9 cellular contexts compared by ENCODE assay signal in the genomic region with DNA sequence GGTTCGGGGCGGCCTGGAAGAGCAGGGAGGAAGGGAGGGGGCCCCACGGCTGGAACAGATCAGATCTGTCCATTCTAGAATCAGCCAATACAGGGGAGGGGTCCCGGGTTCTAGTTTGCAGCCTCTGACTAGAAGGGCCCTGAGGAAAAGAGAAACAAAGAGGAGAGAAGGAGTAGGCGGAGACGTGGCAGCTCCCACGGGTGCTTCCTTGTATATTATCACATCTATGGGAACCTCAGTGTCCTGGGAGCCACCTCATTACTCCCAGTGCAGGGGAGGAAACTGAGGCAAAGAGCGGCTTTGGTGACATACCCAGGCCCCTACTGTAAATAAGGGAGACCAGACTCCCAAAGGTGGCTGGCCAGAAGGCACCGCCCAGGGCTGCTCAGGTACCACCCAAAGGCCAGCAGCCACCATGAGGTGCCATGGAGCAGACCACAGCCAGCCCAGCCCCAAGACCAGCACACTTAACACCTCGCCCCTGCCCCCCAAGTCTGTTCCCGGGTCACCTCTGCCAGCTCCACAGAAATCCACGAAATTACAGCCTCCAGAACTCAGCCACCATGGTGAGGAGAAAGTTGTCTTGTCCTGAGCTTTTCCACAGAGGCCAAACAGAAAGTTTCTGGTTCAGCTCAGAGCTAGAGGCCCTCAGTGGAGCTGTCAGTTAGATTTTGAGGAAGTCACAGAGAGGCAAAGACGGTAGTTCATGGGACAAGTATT. TPM values are rescaled to one million over a fixed set of nuclear protein-coding genes. Genes with fewer than 3 reads are reported as not detected.
DNase-seq lines count a peak whose midpoint lies in the region; ATAC-seq, FAIRE-seq and TF ChIP-seq lines count a peak whose summit lies in the region.
"Had no signal": no experiment of that assay in that cellular context is flagged by ENCODE, and none has a peak within 500 bp of the region (broad histone marks: within the 10 kb centered on the region; RNA-seq: fewer than 3 reads in every experiment).

No MANE protein-coding gene starts in this region.

- H3K4me1 ChIP-seq in duodenal mucosa (ENCODE audit: control insufficient read depth in 1 of 2, insufficient read depth in 2 of 2, low read length in 2 of 2) (peaks cover 34 to 40% of the 10 kb centered on the region in 2 donors), prostate gland (replicated peaks) (no peaks in the 10 kb centered on the region)
- H3K4me1 ChIP-seq: pancreas had no signal

- H3K4me3 ChIP-seq in duodenal mucosa (ENCODE audit: low read depth in 1 of 2, low read length in 2 of 2) (peak overlapping the region; percentile 57 to 60), prostate gland (no peak overlapping the region)

- peak overlapping the region; percentile 31 to 45 for H3K9ac ChIP-seq in duodenal mucosa (ENCODE audit: low read depth in 1 of 2, low read length in 2 of 2)

- TF ChIP-seq POLR2A in GM12891 (IDR thresholded peaks at IDR 0.05; ENCODE audit: low read depth, low read length) (no peak), prostate gland (IDR thresholded peaks at IDR 0.05) (no peak)

- H3K9me3 ChIP-seq in duodenal mucosa (ENCODE audit: control insufficient read depth in 1 of 2, low read length in 2 of 2) = no peaks in the 10 kb centered on the region
- H3K9me3 ChIP-seq in prostate gland = no peaks in the 10 kb centered on the region
- H3K9me3 ChIP-seq: pancreas had no signal

- intact Hi-C loops in prostate gland (cut with DNase I) = no loop called here

- peak overlapping the region; percentile 75 for H3K27ac ChIP-seq in duodenal mucosa (ENCODE audit: low read depth, low read length)
- peak overlapping the region; percentile 55 to 74 for H3K27ac ChIP-seq in prostate gland

- FAIRE-seq in GM12891 (lab: Jason Lieb, UNC) = no peak
- FAIRE-seq: pancreas had no signal

- TF ChIP-seq CTCF in prostate gland (IDR thresholded peaks at IDR 0.05) (no peak), GM10266 (IDR thresholded peaks at IDR 0.05; ENCODE audit: control insufficient read depth, insufficient read depth, low read depth, missing control alignments) (no peak)

- DNase-seq in GM12891 (ENCODE audit: insufficient read length, low spot score) (no peak), SIG-M5 (lab: John Stamatoyannopoulos, UW) (peak; percentile 67), prostate gland (ENCODE audit: low spot score) (no peak), retina (no peak), SHP77 treated with DMSO at 0.1 percent for 48 hours (lab: John Stamatoyannopoulos, UW) (no peak), GM10266 (ENCODE audit: extremely low spot score) (no peak)
- DNase-seq: pancreas had no signal

- no peaks in the 10 kb centered on the region for H3K36me3 ChIP-seq in duodenal mucosa (ENCODE audit: control insufficient read depth in 1 of 2, insufficient read depth in 2 of 2, low read length in 2 of 2)
- H3K36me3 ChIP-seq in prostate gland = no peaks in the 10 kb centered on the region
- H3K36me3 ChIP-seq: pancreas had no signal

- no peak for ATAC-seq in HG02571 (IDR thresholded peaks at IDR 0.05; ENCODE audit: unreplicated experiment)

- no peaks in the 10 kb centered on the region for H3K27me3 ChIP-seq in duodenal mucosa (ENCODE audit: control insufficient read depth in 1 of 2, insufficient read depth in 2 of 2, low read length in 2 of 2)
- H3K27me3 ChIP-seq in prostate gland (replicated peaks; ENCODE audit: insufficient read depth) = no peaks in the 10 kb centered on the region
- H3K27me3 ChIP-seq: pancreas had no signal

- 70% methylated on average over 13 of the region's 13 CpGs for WGBS in prostate gland

TF ChIP-seq in GM12891, 5 proteins besides CTCF, POLR2A, EP300 and RAD21:
- TF ChIP-seq PAX5 (IDR thresholded peaks at IDR 0.05; ENCODE audit: insufficient read depth, low read length, severe bottlenecking) = no peak
- TF ChIP-seq TAF1 (IDR thresholded peaks at IDR 0.05; ENCODE audit: low read depth, low read length) = no peak
- peak; percentile 87 for TF ChIP-seq SPI1 (IDR thresholded peaks at IDR 0.05; ENCODE audit: low read depth, low read length)

RNA-seq across cellular contexts. Expression of a gene that starts 2.1 kb away (rescaled TPM):
- 5.1 TPM for polyA plus RNA-seq in GM12891 (2012; ENCODE audit: low read depth, missing spikeins)
- 1 to 10 TPM; 1.5 to 3.5 TPM for total RNA-seq in prostate gland

Comparison
In these comparisons a context has a peak if more than half of its experiments do, and no peak if none do; other contexts are left out.
1. H3K4me3 ChIP-seq: peak in duodenal mucosa (2 of 2); none in prostate gland (0 of 2).